8 cellular contexts compared by ENCODE assay signal in the genomic region with DNA sequence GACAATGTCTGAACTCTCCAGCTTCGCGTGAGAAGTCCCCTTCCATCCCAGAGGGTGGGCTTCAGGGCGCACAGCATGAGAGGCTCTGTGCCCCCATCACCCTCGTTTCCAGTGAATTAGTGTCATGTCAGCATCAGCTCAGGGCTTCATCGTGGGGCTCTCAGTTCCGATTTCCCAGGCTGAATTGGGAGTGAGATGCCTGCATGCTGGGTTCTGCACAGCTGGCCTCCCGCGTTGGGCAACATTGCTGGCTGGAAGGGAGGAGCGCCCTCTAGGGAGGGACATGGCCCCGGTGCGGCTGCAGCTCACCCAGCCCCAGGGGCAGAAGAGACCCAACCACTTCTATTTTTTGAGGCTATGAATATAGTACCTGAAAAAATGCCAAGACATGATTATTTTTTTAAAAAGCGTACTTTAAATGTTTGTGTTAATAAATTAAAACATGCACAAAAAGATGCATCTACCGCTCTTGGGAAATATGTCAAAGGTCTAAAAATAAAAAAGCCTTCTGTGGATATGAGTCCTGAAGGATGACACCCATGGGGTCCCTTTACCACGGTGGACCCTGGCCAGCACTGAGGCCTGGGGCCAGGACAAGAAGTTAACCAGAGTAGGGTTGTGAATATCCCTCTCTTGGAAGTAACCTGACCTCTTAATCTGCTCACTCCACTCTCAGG. TPM values are rescaled to one million over a fixed set of nuclear protein-coding genes. Genes with fewer than 3 reads are reported as not detected.
DNase-seq lines count a peak whose midpoint lies in the region; ATAC-seq and TF ChIP-seq lines count a peak whose summit lies in the region.

No MANE protein-coding gene starts in this region.

- peaks cover 8% of the 10 kb centered on the region for H3K4me1 Mint-ChIP-seq in activated CD4-positive, alpha-beta T cell treated with anti-CD3 and anti-CD28 coated beads, Interleukin-2, amount 10 ng/mL, durations not matched to agents 7 days and 5 days

- H3K27me3 Mint-ChIP-seq in activated CD4-positive, alpha-beta T cell treated with anti-CD3 and anti-CD28 coated beads, Interleukin-2, amount 10 ng/mL, durations not matched to agents 7 days and 5 days: peaks cover 16% of the 10 kb centered on the region

- no peaks in the 10 kb centered on the region for H3K36me3 Mint-ChIP-seq in activated CD4-positive, alpha-beta T cell treated with anti-CD3 and anti-CD28 coated beads, Interleukin-2, amount 10 ng/mL, durations not matched to agents 7 days and 5 days (ENCODE audit: low read depth)

- intact Hi-C loops in dorsolateral prefrontal cortex (cut with DNase I): no loop called here

- TF ChIP-seq CTCF in AG04449 (IDR thresholded peaks at IDR 0.05; ENCODE audit: insufficient read depth, low read length, missing control alignments) (peak; percentile 76), dorsolateral prefrontal cortex (IDR thresholded peaks at IDR 0.05 in 54 of 56, conservative IDR thresholded peaks at IDR 0.05 in 2 of 56; ENCODE audit: low read depth in 1 of 56, partially characterized antibody in 56 of 56) (peak in 52 of 56 donors; percentile 18 to 62 (median 48))

- H3K9me3 Mint-ChIP-seq in activated CD4-positive, alpha-beta T cell treated with anti-CD3 and anti-CD28 coated beads, Interleukin-2, amount 10 ng/mL, durations not matched to agents 7 days and 5 days: no peaks in the 10 kb centered on the region

- peak; percentile 79 for ATAC-seq in GM18868 (IDR thresholded peaks at IDR 0.05; ENCODE audit: unreplicated experiment)
- no peak for ATAC-seq in HG02938 (IDR thresholded peaks at IDR 0.05; ENCODE audit: unreplicated experiment)

- no peak overlapping the region for H3K27ac Mint-ChIP-seq in activated CD4-positive, alpha-beta T cell treated with anti-CD3 and anti-CD28 coated beads, Interleukin-2, amount 10 ng/mL, durations not matched to agents 7 days and 5 days

- CTCF ChIA-PET in AG04449 (lab: Yijun Ruan, JAX): interaction anchor here (0.7 to 1.4 kb wide), 6 partner anchors 9 to 429 kb away, joined by 3 to 4 read pairs (median 3); no protein-coding TSS in a partner anchor
- CTCF ChIA-PET in activated CD4-positive, alpha-beta T cell treated with anti-CD3 and anti-CD28 coated beads, Interleukin-2, amount 10 ng/mL, durations not matched to agents 7 days and 5 days (lab: Charles Lee): interaction anchor here (0.5 to 1.8 kb wide), 18 partner anchors 9 to 1554 kb away, joined by 3 to 8 read pairs (median 3); partner anchors contain the start of genes COX6A2, PYCARD and ZNF843

- H3K4me3 Mint-ChIP-seq in activated CD4-positive, alpha-beta T cell treated with anti-CD3 and anti-CD28 coated beads, Interleukin-2, amount 10 ng/mL, durations not matched to agents 7 days and 5 days: no peak overlapping the region

- peaks cover 0 to 18% (median 0%) of the 10 kb centered on the region in 45 donors for H3K27me3 ChIP-seq in dorsolateral prefrontal cortex

- no peak overlapping the region for H3K27ac ChIP-seq in dorsolateral prefrontal cortex

- H3K4me3 ChIP-seq in AG04449 (ENCODE audit: low read depth, low read length) (no peak overlapping the region), dorsolateral prefrontal cortex (no peak overlapping the region)

- POLR2A ChIA-PET in AG04449 (lab: Yijun Ruan, JAX): no interaction called here
- POLR2A ChIA-PET in activated CD4-positive, alpha-beta T cell treated with anti-CD3 and anti-CD28 coated beads, Interleukin-2, amount 10 ng/mL, durations not matched to agents 7 days and 5 days (lab: Charles Lee): interaction anchor here (0.6 to 0.9 kb wide), 2 partner anchors 166 to 189 kb away, joined by 3 read pairs; partner anchors contain the start of gene PYDC1

- no peak for DNase-seq in AG04449 (ENCODE audit: low read depth, low spot score)
- peak; percentile 26 for DNase-seq in NCI-H146 (lab: John Stamatoyannopoulos, UW)
- peak; percentile 71 for DNase-seq in activated CD4-positive, alpha-beta T cell treated with anti-CD3 and anti-CD28 coated beads, Interleukin-2, amount 10 ng/mL, durations not matched to agents 7 days and 5 days
- peak in 5 of 10 donors; percentile 26 to 61 (median 43) for DNase-seq in dorsolateral prefrontal cortex
- peak; percentile 63 to 72 for DNase-seq in lung microvascular endothelial cell (ENCODE audit: low read depth in 2 of 2)
- DNase-seq in stimulated activated CD8-positive, alpha-beta memory T cell treated with anti-CD3 and anti-CD28 coated beads, Interleukin-4, amount 100 ng/mL, for 4 hours (ENCODE audit: low read depth in 2 of 2, low spot score in 1 of 2): peak; percentile 26

RNA-seq across cellular contexts. Expression of gene ITGAD, which starts 10.5 kb away (rescaled TPM):
- not detected for total RNA-seq in activated CD4-positive, alpha-beta T cell treated with anti-CD3 and anti-CD28 coated beads, Interleukin-2, amount 10 ng/mL, durations not matched to agents 7 days and 5 days
- total RNA-seq in dorsolateral prefrontal cortex: under 1 TPM in 13 of 120 experiments, not detected in 107; 0.10 to 0.74 (median 0.17) TPM
- not detected in 2 replicates for total RNA-seq in lung microvascular endothelial cell

RNA-seq across cellular contexts. Expression of gene ITGAX, which starts 27.6 kb away (rescaled TPM):
- 1 to 10 TPM; 2.9 to 3.1 TPM for total RNA-seq in activated CD4-positive, alpha-beta T cell treated with anti-CD3 and anti-CD28 coated beads, Interleukin-2, amount 10 ng/mL, durations not matched to agents 7 days and 5 days
- total RNA-seq in dorsolateral prefrontal cortex (10 to 100 TPM in 68 of 120 experiments, 1 to 10 TPM in 52; 2.0 to 27.4 (median 10.6) TPM), lung microvascular endothelial cell (under 0.01 and 0.87 TPM in 2 replicates)

RNA-seq across cellular contexts. Expression of gene COX6A2, which starts 45.5 kb away (rescaled TPM):
- total RNA-seq in activated CD4-positive, alpha-beta T cell treated with anti-CD3 and anti-CD28 coated beads, Interleukin-2, amount 10 ng/mL, durations not matched to agents 7 days and 5 days: not detected
- total RNA-seq in dorsolateral prefrontal cortex (1 to 10 TPM in 10 of 120 experiments, not detected in 110; 1.2 to 2.2 (median 1.5) TPM), lung microvascular endothelial cell (not detected in 2 replicates)

RNA-seq across cellular contexts. Expression of gene ZNF843, which starts 60.0 kb away (rescaled TPM):
- under 1 TPM; 0.07 to 0.12 TPM for total RNA-seq in activated CD4-positive, alpha-beta T cell treated with anti-CD3 and anti-CD28 coated beads, Interleukin-2, amount 10 ng/mL, durations not matched to agents 7 days and 5 days
- total RNA-seq in dorsolateral prefrontal cortex (1 to 10 TPM; 1.2 to 5.3 (median 2.9) TPM), lung microvascular endothelial cell (under 0.01 and 0.20 TPM in 2 replicates)
